Comparison of ENCODE assay signal across 28 cellular contexts in the genomic region with DNA sequence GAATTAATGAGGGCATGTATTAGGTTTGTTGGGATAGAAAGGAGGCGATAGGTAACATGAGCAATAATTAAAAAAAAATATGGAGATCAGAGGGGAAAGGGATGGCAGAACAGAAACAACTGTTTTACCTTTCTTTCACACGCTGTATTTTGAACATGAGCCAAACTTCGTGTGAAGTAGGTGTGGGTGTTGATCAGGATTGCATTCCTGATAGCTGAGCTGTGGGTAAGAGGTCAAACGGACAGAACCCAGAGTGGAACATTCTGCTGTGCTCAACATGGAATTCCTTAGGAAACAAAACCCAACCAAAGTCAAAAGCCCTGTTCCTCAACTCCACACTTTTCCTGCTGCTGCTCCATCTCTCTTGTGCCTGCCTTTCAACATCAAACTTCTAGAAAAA.
DNase-seq lines count a peak whose midpoint lies in the region; ATAC-seq and TF ChIP-seq lines count a peak whose summit lies in the region.
"Had no signal": no experiment of that assay in that cellular context is flagged by ENCODE, and none has a peak within 500 bp of the region (broad histone marks: within the 10 kb centered on the region; RNA-seq: fewer than 3 reads in every experiment).

No MANE protein-coding gene starts in this region.

- DNase-seq in Daoy (ENCODE audit: low read depth) (peak; percentile 33), PC-3 (peak; percentile 23), colonic mucosa (peak; percentile 29), mucosa of gallbladder (ENCODE audit: low spot score) (peak; percentile 11), NCI-H1092 (lab: John Stamatoyannopoulos, UW) (no peak), globus pallidus (ENCODE audit: low spot score) (no peak), GF-D8 (lab: John Stamatoyannopoulos, UW) (no peak)
- no peak for DNase-seq in activated CD4-positive, alpha-beta T cell treated with anti-CD3 and anti-CD28 coated beads, Interleukin-2, amount 50 U/mL, for 48 hours
- DNase-seq: activated CD4-positive, alpha-beta T cell treated with anti-CD3 and anti-CD28 coated beads for 4 hours; activated naive CD4-positive, alpha-beta T cell treated with anti-CD3 and anti-CD28 coated beads, Interleukin-2, amount 10 ng/mL, durations not matched to agents 7 days and 5 days; effector memory CD4-positive, alpha-beta T cell; GOT3; head of caudate nucleus; kidney; lower lobe of right lung; MV-4-11; NCI-H446; NCI-H748 treated with DMSO at 0.1 percent for 48 hours; nephron progenitor cell; stimulated activated CD8-positive, alpha-beta memory T cell treated with anti-CD3 and anti-CD28 coated beads, Interleukin-4, amount 100 ng/mL, for 48 hours; stimulated activated naive CD8-positive, alpha-beta T cell treated with anti-CD3 and anti-CD28 coated beads, Interleukin-15, amount 100 ng/mL, for 72 hours; T-cell; WERI-Rb-1 had no signal

- H3K4me2 ChIP-seq in PC-3 (ENCODE audit: low read length), result no peak overlapping the region
- H3K4me2 ChIP-seq: A549, KMS-11 had no signal

- H3F3A ChIP-seq in PC-3 (ENCODE audit: low read length, unreplicated experiment), result no peaks in the 10 kb centered on the region

- CTCF ChIA-PET in PC-3 (lab: Charles Lee), result no interaction called here

- no peak for TF ChIP-seq CTCF in PC-3 (conservative IDR thresholded peaks at IDR 0.05; ENCODE audit: low read depth, low read length)
- TF ChIP-seq CTCF in colonic mucosa (IDR thresholded peaks at IDR 0.05), result no peak

- POLR2A ChIA-PET in PC-3 (lab: Charles Lee; ENCODE audit: unreplicated experiment), result no interaction called here

- H3K27me3 ChIP-seq in PC-3 (ENCODE audit: low read length) (no peaks in the 10 kb centered on the region), colonic mucosa (no peaks in the 10 kb centered on the region)

- ATAC-seq in PC-3, result no peak
- ATAC-seq: A549; activated T-helper 17 cell treated with anti-CD3 and anti-CD28 coated beads, Interleukin-2, amount 50 U/mL, for 72 hours; lower lobe of right lung; stimulated activated naive CD8-positive, alpha-beta T cell treated with anti-CD3 and anti-CD28 coated beads, Interleukin-15, amount 100 ng/mL, for 72 hours; T-cell had no signal

- intact Hi-C loops in PC-3 (cut with micrococcal nuclease), result no loop called here
- intact Hi-C loops in colonic mucosa (cut with DNase I), result no loop called here

- no peaks in the 10 kb centered on the region for H4K20me1 ChIP-seq in PC-3 (ENCODE audit: low read length)

- no peak overlapping the region for H3K27ac ChIP-seq in PC-3 (ENCODE audit: low read length)
- H3K27ac ChIP-seq in colonic mucosa, result no peak overlapping the region
- H3K27ac ChIP-seq: A549, KMS-11, lower lobe of right lung, skin epidermis, thoracic aorta, WERI-Rb-1 had no signal

- H3K9ac ChIP-seq in PC-3 (ENCODE audit: low read length) (no peak overlapping the region), colonic mucosa (ENCODE audit: low read depth in 2 of 2, low read length in 2 of 2) (no peak overlapping the region)
- H3K9ac ChIP-seq: KMS-11 had no signal

- no TSS peak for BruUV-seq in PC-3 (replicated peaks; lab: Mats Ljungman, UMichigan)

- H3K4me1 ChIP-seq in PC-3 (ENCODE audit: insufficient read depth, low read length), result peaks cover 7% of the 10 kb centered on the region; the same call in 1 of the 2 replicates
- H3K4me1 ChIP-seq in colonic mucosa, result no peaks in the 10 kb centered on the region
- H3K4me1 ChIP-seq: A549, lower lobe of right lung had no signal

- H3K4me3 ChIP-seq in PC-3 (ENCODE audit: low read length) (no peak overlapping the region), colonic mucosa (no peak overlapping the region)
- H3K4me3 ChIP-seq: A549, lower lobe of right lung, skin epidermis, thoracic aorta had no signal

- no peaks in the 10 kb centered on the region for H3K79me2 ChIP-seq in PC-3 (ENCODE audit: low read length)

- no peak overlapping the region for H2AFZ ChIP-seq in PC-3 (ENCODE audit: low read length)

- no peaks in the 10 kb centered on the region for H3K9me2 ChIP-seq in PC-3 (replicated peaks; ENCODE audit: low read length)

- H3K9me3 ChIP-seq in PC-3 (ENCODE audit: low read length) (no peaks in the 10 kb centered on the region), colonic mucosa (no peaks in the 10 kb centered on the region)
- H3K9me3 ChIP-seq: A549, lower lobe of right lung, thoracic aorta had no signal

- no peaks in the 10 kb centered on the region for H3K36me3 ChIP-seq in PC-3 (ENCODE audit: low read depth, low read length)
- no peaks in the 10 kb centered on the region for H3K36me3 ChIP-seq in colonic mucosa
- H3K36me3 ChIP-seq: lower lobe of right lung, thoracic aorta, WERI-Rb-1 had no signal

Comparison
In these comparisons a context has a peak if more than half of its experiments do, and no peak if none do; other contexts are left out.
1. DNase-seq: peak in Daoy (single experiment), PC-3 (single experiment), colonic mucosa (single experiment) and mucosa of gallbladder (single experiment); none in NCI-H1092 (single experiment), globus pallidus (single experiment), activated CD4-positive, alpha-beta T cell treated with anti-CD3 and anti-CD28 coated beads, Interleukin-2, amount 50 U/mL, for 48 hours (0 of 2) and GF-D8 (single experiment).